ENCODE assay signal across 4 cellular contexts in the genomic region with DNA sequence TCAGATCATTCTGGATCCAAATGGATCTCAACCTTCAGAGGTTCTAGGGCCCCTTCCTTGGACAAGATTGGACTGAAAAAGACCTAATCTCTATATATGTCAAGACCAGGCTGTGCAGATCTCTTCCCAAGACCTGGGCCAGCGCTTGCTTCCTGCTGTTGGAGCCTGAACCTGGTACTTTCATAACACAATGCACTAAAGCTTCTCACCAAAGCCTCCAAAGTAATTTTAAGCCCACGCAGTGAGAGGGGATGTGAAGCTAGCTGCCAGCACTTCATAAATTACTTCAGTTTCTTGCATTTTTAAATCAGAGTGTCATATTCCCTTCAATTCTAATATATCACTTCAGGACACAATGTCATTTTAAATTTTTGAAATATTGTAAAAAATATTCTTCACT. TPM values are rescaled to one million over a fixed set of nuclear protein-coding genes. Genes with fewer than 3 reads are reported as not detected.
"Had no signal": no experiment of that assay in that cellular context is flagged by ENCODE, and none has a peak within 500 bp of the region (broad histone marks: within the 10 kb centered on the region; RNA-seq: fewer than 3 reads in every experiment).

No MANE protein-coding gene starts in this region.

- H3K4me3 ChIP-seq: GM12878 had no signal

- DNase-seq: GDM1, GF-D8 had no signal

RNA-seq across cellular contexts. Expression of gene LRRC30, which starts 50.7 kb away (rescaled TPM):
- total RNA-seq: G401, GM12878 had no signal
